18 cellular contexts compared by ENCODE assay signal in the genomic region with DNA sequence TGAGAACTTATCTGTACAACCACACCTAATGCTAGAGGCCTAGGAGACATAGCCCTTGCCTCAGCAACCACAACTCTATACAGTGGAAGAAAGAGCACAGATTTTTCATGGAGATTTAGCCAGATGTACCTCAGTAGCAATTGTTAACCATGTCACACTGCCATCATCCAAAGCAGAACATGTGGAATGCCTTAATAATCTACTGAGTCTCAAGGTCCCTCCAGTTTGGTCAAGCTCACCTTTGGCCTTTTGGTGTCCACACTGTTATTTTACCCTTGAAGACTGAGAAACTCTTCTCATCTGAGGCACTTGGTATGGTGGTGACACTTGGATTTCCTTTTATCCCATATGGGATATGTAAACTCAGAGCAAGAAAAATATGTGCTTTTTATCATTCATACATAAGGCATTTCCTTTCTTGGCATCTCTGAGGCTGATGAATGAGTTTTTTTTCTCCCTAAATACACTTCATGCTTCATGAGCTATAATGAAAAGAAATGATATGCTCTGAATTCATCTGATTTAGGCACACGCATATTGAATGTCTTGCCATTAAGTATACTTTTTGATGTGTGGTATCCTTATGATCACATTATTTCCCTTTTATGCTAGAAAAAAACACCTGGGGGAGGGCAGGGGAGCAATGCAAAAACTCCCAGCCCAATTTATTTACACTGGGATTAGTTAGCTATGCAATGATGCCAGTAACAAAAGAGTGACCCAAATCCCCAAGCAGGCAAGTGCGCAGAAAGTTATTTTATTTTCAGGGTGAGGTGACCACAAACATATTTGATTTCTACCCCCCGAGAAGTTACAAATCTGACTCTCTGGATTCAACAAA.
A peak's percentile ranks its signal among the peaks of the same experiment; 100 is the strongest.
DNase-seq lines count a peak whose midpoint lies in the region; ATAC-seq and TF ChIP-seq lines count a peak whose summit lies in the region.
"Had no signal": no experiment of that assay in that cellular context is flagged by ENCODE, and none has a peak within 500 bp of the region (broad histone marks: within the 10 kb centered on the region; RNA-seq: fewer than 3 reads in every experiment).

No MANE protein-coding gene starts in this region.

- DNase-seq in GM03348 (ENCODE audit: low spot score) (peak; percentile 52), NCI-H226 (peak; percentile 77), mesenchymal stem cell (no peak), body of pancreas (no peak), natural killer cell (no peak)
- DNase-seq: activated CD8-positive, alpha-beta T cell treated with anti-CD3 and anti-CD28 coated beads for 36 hours; activated effector memory CD4-positive, alpha-beta T cell treated with Interleukin-2 at 50 U/mL for 16 hours; caudate nucleus; CD4-positive, alpha-beta T cell; NCI-H1092 treated with DMSO at 0.1 percent for 48 hours; NCI-H526; occipital lobe; small intestine had no signal

- peak overlapping the region; percentile 6 for H3K27ac ChIP-seq in mesenchymal stem cell (ENCODE audit: low read length, poor library complexity, severe bottlenecking)
- H3K27ac ChIP-seq in body of pancreas: no peak overlapping the region

- H3K4me3 Mint-ChIP-seq in brain (peak overlapping the region in 1 of 5 experiments; percentile 9), natural killer cell (no peak overlapping the region)
- H3K4me3 Mint-ChIP-seq: activated CD8-positive, alpha-beta T cell treated with anti-CD3 and anti-CD28 coated beads for 36 hours; CD4-positive, alpha-beta T cell had no signal

- H3K79me1 ChIP-seq in mesenchymal stem cell (replicated peaks; ENCODE audit: low read length, poor library complexity, severe bottlenecking): no peaks in the 10 kb centered on the region

- intact Hi-C loops in body of pancreas (cut with DNase I): no loop called here
- intact Hi-C loops in natural killer cell (cut with micrococcal nuclease): no loop called here

- WGBS in mesenchymal stem cell: no CpG with 5 or more reads among the region's 3 CpGs
- WGBS in body of pancreas, 2 donors: 90 to 92% methylated on average over 3 of the region's 3 CpGs

- no peak overlapping the region for H2AFZ ChIP-seq in mesenchymal stem cell (ENCODE audit: low read depth, low read length)

- no peak overlapping the region for H2BK5ac ChIP-seq in mesenchymal stem cell (ENCODE audit: low read depth, low read length, poor library complexity, severe bottlenecking)

- peaks cover 3 to 10% (median 7%) of the 10 kb centered on the region in 5 experiments for H3K9me3 Mint-ChIP-seq in brain
- H3K9me3 Mint-ChIP-seq in natural killer cell: no peaks in the 10 kb centered on the region
- H3K9me3 Mint-ChIP-seq: activated CD8-positive, alpha-beta T cell treated with anti-CD3 and anti-CD28 coated beads for 36 hours had no signal

- no peak overlapping the region for H2AK5ac ChIP-seq in mesenchymal stem cell (ENCODE audit: low read length, severe bottlenecking)

- H2BK15ac ChIP-seq in mesenchymal stem cell (ENCODE audit: low read depth, poor library complexity, severe bottlenecking): no peak overlapping the region

- H3K4me3 ChIP-seq in mesenchymal stem cell (ENCODE audit: insufficient read depth in 1 of 2, low read depth in 1 of 2, low read length in 2 of 2) (peak overlapping the region in 1 of 2 experiments; percentile 8), body of pancreas (no peak overlapping the region)
- H3K4me3 ChIP-seq: HAP-1, lung had no signal

- H3K4ac ChIP-seq in mesenchymal stem cell (ENCODE audit: low read depth in 1 of 2, low read length in 2 of 2): no peak overlapping the region

- H3K4me1 Mint-ChIP-seq in brain (peaks cover 36% of the 10 kb centered on the region), natural killer cell (no peaks in the 10 kb centered on the region)

- TF ChIP-seq CTCF in brain (conservative IDR thresholded peaks at IDR 0.05): no peak
- no peak for TF ChIP-seq CTCF in body of pancreas (IDR thresholded peaks at IDR 0.05)
- no peak for TF ChIP-seq CTCF in natural killer cell (IDR thresholded peaks at IDR 0.05)

- H3K9me3 ChIP-seq in mesenchymal stem cell (ENCODE audit: control insufficient read depth, low read length): no peaks in the 10 kb centered on the region
- H3K9me3 ChIP-seq in body of pancreas: no peaks in the 10 kb centered on the region
- H3K9me3 ChIP-seq: HAP-1 had no signal

- H3K23ac ChIP-seq in mesenchymal stem cell (ENCODE audit: low read length in 2 of 2): no peak overlapping the region

- no peaks in the 10 kb centered on the region for H3K36me3 Mint-ChIP-seq in brain
- H3K36me3 Mint-ChIP-seq in natural killer cell: no peaks in the 10 kb centered on the region

- H3K27ac Mint-ChIP-seq in brain: peak overlapping the region in 3 of 5 experiments; percentile 44 to 95 (median 82)
- no peak overlapping the region for H3K27ac Mint-ChIP-seq in natural killer cell
- H3K27ac Mint-ChIP-seq: activated CD8-positive, alpha-beta T cell treated with anti-CD3 and anti-CD28 coated beads for 36 hours; CD4-positive, alpha-beta T cell had no signal

- H2BK120ac ChIP-seq in mesenchymal stem cell (ENCODE audit: low read depth, low read length): no peak overlapping the region

- H4K8ac ChIP-seq in mesenchymal stem cell (ENCODE audit: low read length): no peak overlapping the region

- H3K4me1 ChIP-seq in mesenchymal stem cell (ENCODE audit: control insufficient read depth, insufficient read depth, low read depth, low read length) (peaks cover 7% of the 10 kb centered on the region), body of pancreas (peaks cover 13% of the 10 kb centered on the region)

- H4K91ac ChIP-seq in mesenchymal stem cell (ENCODE audit: low read length): no peak overlapping the region

- H3K27me3 ChIP-seq in mesenchymal stem cell (ENCODE audit: control insufficient read depth in 1 of 2, insufficient read depth in 1 of 2, low read length in 2 of 2) (no peaks in the 10 kb centered on the region), body of pancreas (no peaks in the 10 kb centered on the region)

- TF ChIP-seq POLR2A in body of pancreas (IDR thresholded peaks at IDR 0.05): no peak

- no peak overlapping the region for H3K14ac ChIP-seq in mesenchymal stem cell (ENCODE audit: low read length in 2 of 2)

- H3K4me2 ChIP-seq in mesenchymal stem cell (ENCODE audit: low read length, poor library complexity, severe bottlenecking): no peak overlapping the region

- H3K36me3 ChIP-seq in mesenchymal stem cell (ENCODE audit: control insufficient read depth in 1 of 2, insufficient read depth in 2 of 2, low read depth in 1 of 2, low read length in 2 of 2) (no peaks in the 10 kb centered on the region), body of pancreas (replicated peaks in 1 of 2; ENCODE audit: insufficient read depth in 1 of 2, low read depth in 2 of 2) (no peaks in the 10 kb centered on the region)
- H3K36me3 ChIP-seq: HAP-1 had no signal

- no peaks in the 10 kb centered on the region for H3K27me3 Mint-ChIP-seq in brain
- H3K27me3 Mint-ChIP-seq in natural killer cell (ENCODE audit: low read depth in 2 of 2): peaks cover 0 to 4% of the 10 kb centered on the region in 2 donors
- H3K27me3 Mint-ChIP-seq: activated CD8-positive, alpha-beta T cell treated with anti-CD3 and anti-CD28 coated beads for 36 hours; CD4-positive, alpha-beta T cell had no signal

- H2BK12ac ChIP-seq in mesenchymal stem cell (ENCODE audit: low read length in 2 of 2): no peak overlapping the region

- H3K18ac ChIP-seq in mesenchymal stem cell (ENCODE audit: low read depth in 1 of 2, low read length in 2 of 2): no peak overlapping the region

- no peak overlapping the region for H3K9ac ChIP-seq in mesenchymal stem cell (ENCODE audit: low read length)

- no peak for ATAC-seq in body of pancreas
- no peak for ATAC-seq in HG02798 (IDR thresholded peaks at IDR 0.05; ENCODE audit: poor library complexity, unreplicated experiment)
- no peak for ATAC-seq in natural killer cell
- ATAC-seq in GM19023 (IDR thresholded peaks at IDR 0.05; ENCODE audit: unreplicated experiment): no peak
- ATAC-seq: activated CD8-positive, alpha-beta T cell treated with anti-CD3 and anti-CD28 coated beads for 36 hours had no signal

Comparison
In these comparisons a context has a peak if more than half of its experiments do, and no peak if none do; other contexts are left out.
1. DNase-seq: peak in GM03348 (single experiment) and NCI-H226 (single experiment); none in mesenchymal stem cell (single experiment), body of pancreas (0 of 4) and natural killer cell (single experiment).
2. H3K27ac Mint-ChIP-seq: peak in brain (3 of 5); none in natural killer cell (0 of 2).